Comparison of ENCODE assay signal across 1 cellular context in genomic region chr5:72598461-72599433, GRCh38.
A peak's percentile ranks its signal among the peaks of the same experiment; 100 is the strongest.
TF ChIP-seq lines count a peak whose summit lies in the region.

No MANE protein-coding gene starts in this region.

TF ChIP-seq in K562, 482 proteins besides CTCF, POLR2A, EP300 and RAD21 (continued from another document and continues in another):
- TF ChIP-seq, protein P1, sequence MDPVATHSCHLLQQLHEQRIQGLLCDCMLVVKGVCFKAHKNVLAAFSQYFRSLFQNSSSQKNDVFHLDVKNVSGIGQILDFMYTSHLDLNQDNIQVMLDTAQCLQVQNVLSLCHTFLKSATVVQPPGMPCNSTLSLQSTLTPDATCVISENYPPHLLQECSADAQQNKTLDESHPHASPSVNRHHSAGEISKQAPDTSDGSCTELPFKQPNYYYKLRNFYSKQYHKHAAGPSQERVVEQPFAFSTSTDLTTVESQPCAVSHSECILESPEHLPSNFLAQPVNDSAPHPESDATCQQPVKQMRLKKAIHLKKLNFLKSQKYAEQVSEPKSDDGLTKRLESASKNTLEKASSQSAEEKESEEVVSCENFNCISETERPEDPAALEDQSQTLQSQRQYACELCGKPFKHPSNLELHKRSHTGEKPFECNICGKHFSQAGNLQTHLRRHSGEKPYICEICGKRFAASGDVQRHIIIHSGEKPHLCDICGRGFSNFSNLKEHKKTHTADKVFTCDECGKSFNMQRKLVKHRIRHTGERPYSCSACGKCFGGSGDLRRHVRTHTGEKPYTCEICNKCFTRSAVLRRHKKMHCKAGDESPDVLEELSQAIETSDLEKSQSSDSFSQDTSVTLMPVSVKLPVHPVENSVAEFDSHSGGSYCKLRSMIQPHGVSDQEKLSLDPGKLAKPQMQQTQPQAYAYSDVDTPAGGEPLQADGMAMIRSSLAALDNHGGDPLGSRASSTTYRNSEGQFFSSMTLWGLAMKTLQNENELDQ (CRISPR knock-in tag; IDR thresholded peaks at IDR 0.05; ENCODE audit: borderline replicate concordance): no peak
- 0 out of 2 replicates have a peak, but pooled peaks have one; percentile 30 for TF ChIP-seq ETV5 (CRISPR knock-in tag; IDR thresholded peaks at IDR 0.05; ENCODE audit: low read depth)
- no peak for TF ChIP-seq ZBTB33 (CRISPR knock-in tag; IDR thresholded peaks at IDR 0.05)
- no peak for TF ChIP-seq RBM39 (optimal IDR thresholded peaks at IDR 0.05; ENCODE audit: low read depth, low read length)
- no peak for TF ChIP-seq ADNP (tag; IDR thresholded peaks at IDR 0.05)
- TF ChIP-seq TAL1 (IDR thresholded peaks at IDR 0.05): peak; percentile 65
- TF ChIP-seq, protein P2, sequence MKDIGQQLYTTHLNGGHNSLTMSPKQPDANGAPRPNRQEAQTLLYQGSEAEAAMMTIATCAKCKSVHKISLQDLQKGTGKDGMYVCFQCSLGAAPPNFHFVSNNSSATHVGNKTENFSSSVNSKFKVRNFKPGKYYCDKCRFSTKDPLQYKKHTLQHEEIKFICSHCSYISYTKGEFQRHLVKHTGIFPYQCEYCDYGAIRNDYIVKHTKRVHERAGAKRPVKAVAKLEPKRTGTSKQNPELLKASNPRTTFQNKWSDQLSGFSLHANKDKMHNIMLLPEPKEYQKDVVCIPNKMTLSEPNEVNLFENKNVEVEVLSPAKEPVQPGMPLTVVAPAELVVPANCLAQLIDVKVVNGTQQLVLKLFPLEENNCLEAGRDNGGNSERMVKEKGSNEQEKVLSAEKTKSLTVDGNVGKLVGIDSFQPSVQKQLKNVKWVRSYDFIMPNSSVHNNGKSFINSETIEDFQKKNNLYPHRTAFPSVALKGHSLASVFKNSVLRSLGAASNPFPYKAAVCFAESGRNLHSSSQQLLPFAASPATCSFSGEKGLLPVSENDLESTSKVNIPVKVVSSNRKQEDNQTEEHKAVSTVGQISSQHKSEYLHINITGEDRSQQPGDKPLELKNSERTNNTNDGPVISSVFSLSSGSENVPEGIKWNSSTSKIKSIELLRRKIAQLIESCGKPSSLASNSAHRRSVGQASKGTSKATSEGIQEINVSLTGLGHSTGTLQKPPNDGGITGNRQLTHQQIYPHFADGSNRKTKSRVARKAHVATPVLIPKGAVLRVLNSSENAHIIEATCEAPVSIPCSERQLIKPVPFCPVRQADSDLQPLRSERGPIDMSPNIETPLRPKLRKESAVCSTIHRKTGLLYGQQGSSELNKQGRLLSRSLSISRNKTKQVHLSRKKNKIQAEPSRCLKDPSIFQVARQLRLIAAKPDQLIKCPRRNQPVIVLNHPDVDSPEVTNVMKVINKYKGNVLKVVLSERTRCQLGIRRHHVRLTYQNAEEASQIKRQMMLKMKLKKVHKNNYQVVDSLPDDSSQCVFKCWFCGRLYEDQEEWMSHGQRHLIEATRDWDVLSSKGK (CRISPR knock-in tag; IDR thresholded peaks at IDR 0.05): no peak
- TF ChIP-seq THRB (CRISPR knock-in tag; conservative IDR thresholded peaks at IDR 0.05): no peak
- no peak for TF ChIP-seq CBX1 (IDR thresholded peaks at IDR 0.05; ENCODE audit: low read depth)
- TF ChIP-seq SMARCA5 (IDR thresholded peaks at IDR 0.05): no peak
- TF ChIP-seq CGGBP1 (CRISPR knock-in tag; IDR thresholded peaks at IDR 0.05): no peak
- TF ChIP-seq, protein P3, sequence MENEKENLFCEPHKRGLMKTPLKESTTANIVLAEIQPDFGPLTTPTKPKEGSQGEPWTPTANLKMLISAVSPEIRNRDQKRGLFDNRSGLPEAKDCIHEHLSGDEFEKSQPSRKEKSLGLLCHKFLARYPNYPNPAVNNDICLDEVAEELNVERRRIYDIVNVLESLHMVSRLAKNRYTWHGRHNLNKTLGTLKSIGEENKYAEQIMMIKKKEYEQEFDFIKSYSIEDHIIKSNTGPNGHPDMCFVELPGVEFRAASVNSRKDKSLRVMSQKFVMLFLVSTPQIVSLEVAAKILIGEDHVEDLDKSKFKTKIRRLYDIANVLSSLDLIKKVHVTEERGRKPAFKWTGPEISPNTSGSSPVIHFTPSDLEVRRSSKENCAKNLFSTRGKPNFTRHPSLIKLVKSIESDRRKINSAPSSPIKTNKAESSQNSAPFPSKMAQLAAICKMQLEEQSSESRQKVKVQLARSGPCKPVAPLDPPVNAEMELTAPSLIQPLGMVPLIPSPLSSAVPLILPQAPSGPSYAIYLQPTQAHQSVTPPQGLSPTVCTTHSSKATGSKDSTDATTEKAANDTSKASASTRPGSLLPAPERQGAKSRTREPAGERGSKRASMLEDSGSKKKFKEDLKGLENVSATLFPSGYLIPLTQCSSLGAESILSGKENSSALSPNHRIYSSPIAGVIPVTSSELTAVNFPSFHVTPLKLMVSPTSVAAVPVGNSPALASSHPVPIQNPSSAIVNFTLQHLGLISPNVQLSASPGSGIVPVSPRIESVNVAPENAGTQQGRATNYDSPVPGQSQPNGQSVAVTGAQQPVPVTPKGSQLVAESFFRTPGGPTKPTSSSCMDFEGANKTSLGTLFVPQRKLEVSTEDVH (IDR thresholded peaks at IDR 0.05; ENCODE audit: low read depth, partially characterized antibody): no peak
- TF ChIP-seq BDP1 (IDR thresholded peaks at IDR 0.05; ENCODE audit: insufficient read depth, insufficient read length): no peak
- TF ChIP-seq ATF7 (IDR thresholded peaks at IDR 0.05): no peak
- TF ChIP-seq ZFX (CRISPR knock-in tag; IDR thresholded peaks at IDR 0.05): peak; percentile 24
- no peak for TF ChIP-seq ZNF766 (CRISPR knock-in tag; conservative IDR thresholded peaks at IDR 0.05)
- no peak for TF ChIP-seq RBM15 (IDR thresholded peaks at IDR 0.05; ENCODE audit: insufficient read depth, low read length)
- TF ChIP-seq RUNX1 (IDR thresholded peaks at IDR 0.05; ENCODE audit: low read depth): no peak
- TF ChIP-seq, protein P4, sequence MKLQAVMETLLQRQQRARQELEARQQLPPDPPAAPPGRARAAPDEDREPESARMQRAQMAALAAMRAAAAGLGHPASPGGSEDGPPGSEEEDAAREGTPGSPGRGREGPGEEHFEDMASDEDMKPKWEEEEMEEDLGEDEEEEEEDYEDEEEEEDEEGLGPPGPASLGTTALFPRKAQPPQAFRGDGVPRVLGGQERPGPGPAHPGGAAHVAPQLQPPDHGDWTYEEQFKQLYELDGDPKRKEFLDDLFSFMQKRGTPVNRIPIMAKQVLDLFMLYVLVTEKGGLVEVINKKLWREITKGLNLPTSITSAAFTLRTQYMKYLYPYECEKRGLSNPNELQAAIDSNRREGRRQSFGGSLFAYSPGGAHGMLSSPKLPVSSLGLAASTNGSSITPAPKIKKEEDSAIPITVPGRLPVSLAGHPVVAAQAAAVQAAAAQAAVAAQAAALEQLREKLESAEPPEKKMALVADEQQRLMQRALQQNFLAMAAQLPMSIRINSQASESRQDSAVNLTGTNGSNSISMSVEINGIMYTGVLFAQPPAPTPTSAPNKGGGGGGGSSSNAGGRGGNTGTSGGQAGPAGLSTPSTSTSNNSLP (IDR thresholded peaks at IDR 0.05; ENCODE audit: borderline replicate concordance, low read depth, low read length): no peak
- no peak for TF ChIP-seq HNRNPUL1 (IDR thresholded peaks at IDR 0.05; ENCODE audit: low read length)
- TF ChIP-seq MEIS2 (IDR thresholded peaks at IDR 0.05; ENCODE audit: partially characterized antibody): peak; percentile 20
- TF ChIP-seq KDM2B (CRISPR knock-in tag; IDR thresholded peaks at IDR 0.05): no peak
- TF ChIP-seq PKNOX1 (IDR thresholded peaks at IDR 0.05): no peak
- TF ChIP-seq, protein P5, sequence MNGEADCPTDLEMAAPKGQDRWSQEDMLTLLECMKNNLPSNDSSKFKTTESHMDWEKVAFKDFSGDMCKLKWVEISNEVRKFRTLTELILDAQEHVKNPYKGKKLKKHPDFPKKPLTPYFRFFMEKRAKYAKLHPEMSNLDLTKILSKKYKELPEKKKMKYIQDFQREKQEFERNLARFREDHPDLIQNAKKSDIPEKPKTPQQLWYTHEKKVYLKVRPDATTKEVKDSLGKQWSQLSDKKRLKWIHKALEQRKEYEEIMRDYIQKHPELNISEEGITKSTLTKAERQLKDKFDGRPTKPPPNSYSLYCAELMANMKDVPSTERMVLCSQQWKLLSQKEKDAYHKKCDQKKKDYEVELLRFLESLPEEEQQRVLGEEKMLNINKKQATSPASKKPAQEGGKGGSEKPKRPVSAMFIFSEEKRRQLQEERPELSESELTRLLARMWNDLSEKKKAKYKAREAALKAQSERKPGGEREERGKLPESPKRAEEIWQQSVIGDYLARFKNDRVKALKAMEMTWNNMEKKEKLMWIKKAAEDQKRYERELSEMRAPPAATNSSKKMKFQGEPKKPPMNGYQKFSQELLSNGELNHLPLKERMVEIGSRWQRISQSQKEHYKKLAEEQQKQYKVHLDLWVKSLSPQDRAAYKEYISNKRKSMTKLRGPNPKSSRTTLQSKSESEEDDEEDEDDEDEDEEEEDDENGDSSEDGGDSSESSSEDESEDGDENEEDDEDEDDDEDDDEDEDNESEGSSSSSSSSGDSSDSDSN (IDR thresholded peaks at IDR 0.05; ENCODE audit: borderline replicate concordance in 1 of 2, low read depth in 2 of 2, low read length in 2 of 2): no peak
- no peak for TF ChIP-seq ZKSCAN1 (IDR thresholded peaks at IDR 0.05; ENCODE audit: low read depth, low read length)
- TF ChIP-seq, protein P6, sequence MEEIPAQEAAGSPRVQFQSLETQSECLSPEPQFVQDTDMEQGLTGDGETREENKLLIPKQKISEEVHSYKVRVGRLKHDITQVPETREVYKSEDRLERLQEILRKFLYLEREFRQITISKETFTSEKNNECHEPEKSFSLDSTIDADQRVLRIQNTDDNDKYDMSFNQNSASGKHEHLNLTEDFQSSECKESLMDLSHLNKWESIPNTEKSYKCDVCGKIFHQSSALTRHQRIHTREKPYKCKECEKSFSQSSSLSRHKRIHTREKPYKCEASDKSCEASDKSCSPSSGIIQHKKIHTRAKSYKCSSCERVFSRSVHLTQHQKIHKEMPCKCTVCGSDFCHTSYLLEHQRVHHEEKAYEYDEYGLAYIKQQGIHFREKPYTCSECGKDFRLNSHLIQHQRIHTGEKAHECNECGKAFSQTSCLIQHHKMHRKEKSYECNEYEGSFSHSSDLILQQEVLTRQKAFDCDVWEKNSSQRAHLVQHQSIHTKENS (CRISPR knock-in tag; IDR thresholded peaks at IDR 0.05): no peak
- TF ChIP-seq, protein P7, sequence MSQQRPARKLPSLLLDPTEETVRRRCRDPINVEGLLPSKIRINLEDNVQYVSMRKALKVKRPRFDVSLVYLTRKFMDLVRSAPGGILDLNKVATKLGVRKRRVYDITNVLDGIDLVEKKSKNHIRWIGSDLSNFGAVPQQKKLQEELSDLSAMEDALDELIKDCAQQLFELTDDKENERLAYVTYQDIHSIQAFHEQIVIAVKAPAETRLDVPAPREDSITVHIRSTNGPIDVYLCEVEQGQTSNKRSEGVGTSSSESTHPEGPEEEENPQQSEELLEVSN (IDR thresholded peaks at IDR 0.05; ENCODE audit: borderline replicate concordance in 1 of 2, extremely low read depth in 1 of 2, insufficient read depth in 1 of 2, insufficient read length in 1 of 2, low read depth in 1 of 2, low read length in 1 of 2, poor library complexity in 1 of 2, severe bottlenecking in 1 of 2): no peak
- TF ChIP-seq PHB2 (IDR thresholded peaks at IDR 0.05; ENCODE audit: low read depth): no peak
- TF ChIP-seq EWSR1 (IDR thresholded peaks at IDR 0.05; ENCODE audit: borderline replicate concordance, low read depth, partially characterized antibody): no peak
- TF ChIP-seq ZNF354B (CRISPR knock-in tag; IDR thresholded peaks at IDR 0.05): no peak
- TF ChIP-seq COPS2 (conservative IDR thresholded peaks at IDR 0.05): no peak
- TF ChIP-seq GTF3C2 (IDR thresholded peaks at IDR 0.05; ENCODE audit: borderline replicate concordance, extremely low read depth, insufficient read length): no peak
